Comparison of ENCODE assay signal across 1 cellular context in genomic region chr2:159119652-159120257, GRCh38.
TF ChIP-seq lines count a peak whose summit lies in the region.

No MANE protein-coding gene starts in this region.

TF ChIP-seq in K562, 482 proteins besides CTCF, POLR2A, EP300 and RAD21 (continued from another document and continues in another):
- TF ChIP-seq HOXB6 (CRISPR knock-in tag; IDR thresholded peaks at IDR 0.05; ENCODE audit: borderline replicate concordance) (no peak), ZNF696 (CRISPR knock-in tag; conservative IDR thresholded peaks at IDR 0.05) (no peak), WHSC1 (IDR thresholded peaks at IDR 0.05; ENCODE audit: low read length) (no peak), ATF1 (CRISPR knock-in tag; IDR thresholded peaks at IDR 0.05) (no peak), ATF1 (tag; IDR thresholded peaks at IDR 0.05) (peak; percentile 72), ZNF311 (CRISPR knock-in tag; IDR thresholded peaks at IDR 0.05) (no peak), C11orf30 (IDR thresholded peaks at IDR 0.05; ENCODE audit: low read depth) (no peak), NBN (IDR thresholded peaks at IDR 0.05; ENCODE audit: low read depth) (no peak), MAX (CRISPR knock-in tag; IDR thresholded peaks at IDR 0.05) (peak; percentile 56), ETV1 (tag; conservative IDR thresholded peaks at IDR 0.05; ENCODE audit: low read depth) (no peak), ZNF780A (CRISPR knock-in tag; IDR thresholded peaks at IDR 0.05) (no peak), TSHZ1 (CRISPR knock-in tag; IDR thresholded peaks at IDR 0.05) (no peak), NCOA2 (IDR thresholded peaks at IDR 0.05; ENCODE audit: partially characterized antibody in 2 of 2) (no peak), ETV6 (IDR thresholded peaks at IDR 0.05; ENCODE audit: borderline replicate concordance in 1 of 2, low read depth in 2 of 2, low read length in 1 of 2) (no peak), ETV6 (CRISPR knock-in tag; IDR thresholded peaks at IDR 0.05; ENCODE audit: borderline replicate concordance) (no peak), PML (IDR thresholded peaks at IDR 0.05; ENCODE audit: low read length) (no peak), ZNF57 (CRISPR knock-in tag; IDR thresholded peaks at IDR 0.05) (no peak), SP1 (CRISPR knock-in tag; IDR thresholded peaks at IDR 0.05) (no peak), ZBTB2 (IDR thresholded peaks at IDR 0.05) (no peak), NRF1 (conservative IDR thresholded peaks at IDR 0.05 in 1 of 2, IDR thresholded peaks at IDR 0.05 in 1 of 2) (0 out of 4 replicates have a peak, but pooled peaks of 1 of the 2 experiments have one; percentile 9), ZFP1 (CRISPR knock-in tag; IDR thresholded peaks at IDR 0.05) (no peak), ZNF445 (CRISPR knock-in tag; IDR thresholded peaks at IDR 0.05; ENCODE audit: low read depth) (no peak), ZC3H11A (IDR thresholded peaks at IDR 0.05; ENCODE audit: low read depth, low read length) (no peak), FOSL1 (tag; conservative IDR thresholded peaks at IDR 0.05) (peak; percentile 34; the same call in 1 of the 2 replicates), BHLHE40 (IDR thresholded peaks at IDR 0.05; ENCODE audit: low read length) (peak; percentile 37; the same call in 1 of the 2 replicates), MEIS2 (IDR thresholded peaks at IDR 0.05; ENCODE audit: partially characterized antibody) (no peak), SIRT6 (IDR thresholded peaks at IDR 0.05; ENCODE audit: low read depth, low read length) (no peak), TEAD4 (IDR thresholded peaks at IDR 0.05; ENCODE audit: low read length) (no peak), TEAD4 (CRISPR knock-in tag; IDR thresholded peaks at IDR 0.05; ENCODE audit: borderline replicate concordance) (no peak), NFRKB (IDR thresholded peaks at IDR 0.05; ENCODE audit: low read depth) (no peak), HIVEP1 (CRISPR knock-in tag; IDR thresholded peaks at IDR 0.05) (no peak), E2F4 (CRISPR knock-in tag; IDR thresholded peaks at IDR 0.05; ENCODE audit: low read depth) (no peak), CBFA2T2 (conservative IDR thresholded peaks at IDR 0.05) (no peak), ZNF583 (CRISPR knock-in tag; IDR thresholded peaks at IDR 0.05) (no peak; the same call in 1 of the 2 replicates), ZFP36 (IDR thresholded peaks at IDR 0.05; ENCODE audit: low read depth, low read length, partially characterized antibody) (peak; percentile 15), ZBTB1 (CRISPR knock-in tag; IDR thresholded peaks at IDR 0.05; ENCODE audit: borderline replicate concordance, low read depth) (no peak), ZBTB12 (CRISPR knock-in tag; IDR thresholded peaks at IDR 0.05) (0 out of 2 replicates have a peak, but pooled peaks have one; percentile 48), ID3 (CRISPR knock-in tag; IDR thresholded peaks at IDR 0.05) (no peak), ID3 (tag; IDR thresholded peaks at IDR 0.05) (0 out of 2 replicates have a peak, but pooled peaks have one; percentile 54), ZKSCAN3 (CRISPR knock-in tag; IDR thresholded peaks at IDR 0.05) (no peak), ZC3H8 (IDR thresholded peaks at IDR 0.05) (no peak), RCOR1 (IDR thresholded peaks at IDR 0.05; ENCODE audit: borderline replicate concordance in 1 of 2, low read depth in 2 of 2, low read length in 2 of 2) (peak in 1 of 2 experiments; percentile 47; a peak in 2 of 4 replicates), MCM5 (IDR thresholded peaks at IDR 0.05; ENCODE audit: low read depth) (no peak), SMAD4 (CRISPR knock-in tag; conservative IDR thresholded peaks at IDR 0.05) (0 out of 2 replicates have a peak, but pooled peaks have one; percentile 24), TSC22D4 (tag; IDR thresholded peaks at IDR 0.05) (no peak), PCBP2 (IDR thresholded peaks at IDR 0.05; ENCODE audit: low read depth, low read length, poor library complexity, severe bottlenecking) (no peak), IRF2 (CRISPR knock-in tag; IDR thresholded peaks at IDR 0.05) (no peak), CTBP1 (IDR thresholded peaks at IDR 0.05; ENCODE audit: borderline replicate concordance) (peak; percentile 84; the same call in 1 of the 2 replicates), SRSF7 (optimal IDR thresholded peaks at IDR 0.05; ENCODE audit: low read depth, low read length) (no peak), ESRRB (CRISPR knock-in tag; IDR thresholded peaks at IDR 0.05; ENCODE audit: borderline replicate concordance) (no peak), ZEB2 (IDR thresholded peaks at IDR 0.05) (peak; percentile 68; the same call in 1 of the 2 replicates), ARID1B (IDR thresholded peaks at IDR 0.05) (peak; percentile 47; the same call in 1 of the 2 replicates), ZNF197 (CRISPR knock-in tag; IDR thresholded peaks at IDR 0.05; ENCODE audit: low read depth) (peak; percentile 62; the same call in 1 of the 2 replicates), L3MBTL2 (IDR thresholded peaks at IDR 0.05) (peak; percentile 88), HES1 (IDR thresholded peaks at IDR 0.05; ENCODE audit: low read depth) (no peak), THAP7 (CRISPR knock-in tag; IDR thresholded peaks at IDR 0.05) (no peak), HEY1 (CRISPR knock-in tag; IDR thresholded peaks at IDR 0.05; ENCODE audit: borderline replicate concordance) (no peak), CHD2 (IDR thresholded peaks at IDR 0.05; ENCODE audit: low read depth, low read length) (no peak), KDM5B (IDR thresholded peaks at IDR 0.05; ENCODE audit: insufficient replicate concordance, low read depth, low read length) (no peak), NFATC3 (IDR thresholded peaks at IDR 0.05) (no peak), PRMT5 (CRISPR knock-in tag; IDR thresholded peaks at IDR 0.05) (no peak), RFX1 (IDR thresholded peaks at IDR 0.05) (no peak), ZNF253 (CRISPR knock-in tag; conservative IDR thresholded peaks at IDR 0.05) (no peak), CEBPG (CRISPR knock-in tag; IDR thresholded peaks at IDR 0.05) (no peak), CEBPG (tag; conservative IDR thresholded peaks at IDR 0.05 in 1 of 2, IDR thresholded peaks at IDR 0.05 in 1 of 2) (peak in 1 of 2 experiments; percentile 40; a peak in 1 of 4 replicates), ATF3 (IDR thresholded peaks at IDR 0.05) (peak; percentile 82), ATF3 (CRISPR knock-in tag; conservative IDR thresholded peaks at IDR 0.05) (no peak), ZFP91 (CRISPR knock-in tag; IDR thresholded peaks at IDR 0.05) (no peak), ZKSCAN8 (CRISPR knock-in tag; IDR thresholded peaks at IDR 0.05) (0 out of 2 replicates have a peak, but pooled peaks have one; percentile 32), MEF2D (tag; conservative IDR thresholded peaks at IDR 0.05; ENCODE audit: low read depth) (peak; percentile 68; the same call in 1 of the 2 replicates), GATAD2A (IDR thresholded peaks at IDR 0.05) (no peak), GTF2A2 (tag; IDR thresholded peaks at IDR 0.05) (no peak), ZC3H4 (CRISPR knock-in tag; IDR thresholded peaks at IDR 0.05; ENCODE audit: borderline replicate concordance) (no peak), RUNX1 (IDR thresholded peaks at IDR 0.05; ENCODE audit: low read depth) (no peak), ZBTB8A (IDR thresholded peaks at IDR 0.05; ENCODE audit: partially characterized antibody) (no peak)
